8 cellular contexts compared by ENCODE assay signal in genomic region chr11:10808553-10809372, GRCh38. TPM values are rescaled to one million over a fixed set of nuclear protein-coding genes. Genes with fewer than 3 reads are reported as not detected.
DNase-seq lines count a peak whose midpoint lies in the region; ATAC-seq and TF ChIP-seq lines count a peak whose summit lies in the region.

Gene EIF4G2 (minus strand): TSS chr11:10808926.

- H3K27ac Mint-ChIP-seq in dendritic cell treated with granulocyte-macrophage colony-stimulating factor and Interleukin-4, amounts not matched to agents 40 ng/mL and 50 ng/mL, for 4 days, result peak within 1 kb of the TSS; percentile 99

- H3K4me1 ChIP-seq in left lung, result peaks cover 29 to 50% of the 10 kb centered on the region in 2 donors

- intact Hi-C loops in dendritic cell treated with granulocyte-macrophage colony-stimulating factor and Interleukin-4, amounts not matched to agents 40 ng/mL and 50 ng/mL, for 4 days (cut with micrococcal nuclease), result loop anchor here (2.0 to 10.0 kb wide), 2 partner anchors 50 to 54 kb away; partner anchors contain the start of genes CTR9 and ZBED5
- intact Hi-C loops in left lung (cut with DNase I), result loop anchor here in 1 of 2 donors (10.0 kb wide), 1 partner anchor 46 kb away; the partner anchor contains the start of gene ZBED5

- H3K27ac ChIP-seq in left lung, result peak within 1 kb of the TSS; percentile 99 to 100

- peaks cover 38% of the 10 kb centered on the region for H3K4me1 Mint-ChIP-seq in dendritic cell treated with granulocyte-macrophage colony-stimulating factor and Interleukin-4, amounts not matched to agents 40 ng/mL and 50 ng/mL, for 4 days (ENCODE audit: low read depth)

- peak within 1 kb of the TSS; percentile 97 to 98 for H3K4me3 ChIP-seq in left lung

- peaks cover 51% of the 10 kb centered on the region for H3K36me3 Mint-ChIP-seq in dendritic cell treated with granulocyte-macrophage colony-stimulating factor and Interleukin-4, amounts not matched to agents 40 ng/mL and 50 ng/mL, for 4 days (ENCODE audit: low read depth)

- H3K27me3 Mint-ChIP-seq in dendritic cell treated with granulocyte-macrophage colony-stimulating factor and Interleukin-4, amounts not matched to agents 40 ng/mL and 50 ng/mL, for 4 days, result peaks cover 3% of the 10 kb centered on the region

- peaks cover 13 to 34% of the 10 kb centered on the region in 2 donors for H3K36me3 ChIP-seq in left lung

- no peak for TF ChIP-seq CTCF in left lung (IDR thresholded peaks at IDR 0.05)

- H3K4me3 Mint-ChIP-seq in dendritic cell treated with granulocyte-macrophage colony-stimulating factor and Interleukin-4, amounts not matched to agents 40 ng/mL and 50 ng/mL, for 4 days, result peak within 1 kb of the TSS; percentile 92

- DNase-seq in C1 segment of cervical spinal cord (lab: John Stamatoyannopoulos, UW) (peak; percentile 81 to 99 (median 96)), NCI-H748 treated with DMSO at 0.1 percent for 48 hours (lab: John Stamatoyannopoulos, UW) (peak; percentile 94), left lung (peak; percentile 98 to 99)
- peak; percentile 97 to 98 for DNase-seq in activated CD4-positive, alpha-beta T cell treated with anti-CD3 and anti-CD28 coated beads, Interleukin-2, amount 50 U/mL, for 24 hours (ENCODE audit: low read depth in 1 of 2, low spot score in 1 of 2)
- DNase-seq in stimulated activated CD4-positive, alpha-beta T cell treated with anti-CD3 and anti-CD28 coated beads, Interleukin-2, amount 100 ng/mL, for 48 hours, result peak; percentile 95 to 97

- ATAC-seq in GM19372 (IDR thresholded peaks at IDR 0.05; ENCODE audit: low read depth, unreplicated experiment), result peak; percentile 92
- peak; percentile 82 for ATAC-seq in HG03558 (IDR thresholded peaks at IDR 0.05; ENCODE audit: extremely low read depth, unreplicated experiment)
- ATAC-seq in left lung, result peak; percentile 96

- H3K9me3 Mint-ChIP-seq in dendritic cell treated with granulocyte-macrophage colony-stimulating factor and Interleukin-4, amounts not matched to agents 40 ng/mL and 50 ng/mL, for 4 days, result no peaks in the 10 kb centered on the region

- no peaks in the 10 kb centered on the region for H3K9me3 ChIP-seq in left lung

- H3K27me3 ChIP-seq in left lung, result no peaks in the 10 kb centered on the region

RNA-seq across cellular contexts. Expression of gene EIF4G2, which starts in this region (rescaled TPM):
- 1,000 to 10,000 TPM in 1 of 2 donors, 100 to 1,000 TPM in 1; 852 to 1,027 TPM for total RNA-seq in left lung

Comparison
In these comparisons a context has a peak if more than half of its experiments do, and no peak if none do; other contexts are left out.
1. Peak in every context shown above with its lines: DNase-seq, ATAC-seq, H3K4me3 ChIP-seq and H3K27ac ChIP-seq.